Comparison of ENCODE assay signal across 1 cellular context in genomic region chr11:108467091-108467823, GRCh38.
TF ChIP-seq lines count a peak whose summit lies in the region.

TSS of gene C11orf65 (minus strand) at chr11:108467529. CDS start at chr11:108461559, 5,970 bp downstream.

TF ChIP-seq in K562, 482 proteins besides CTCF, POLR2A, EP300 and RAD21 (continued from another document and continues in another):
- TF ChIP-seq CHD2 (IDR thresholded peaks at IDR 0.05; ENCODE audit: low read depth, low read length) (no peak), SMAD3 (CRISPR knock-in tag; conservative IDR thresholded peaks at IDR 0.05) (0 out of 2 replicates have a peak, but pooled peaks have one; percentile 30), FOXP4 (CRISPR knock-in tag; IDR thresholded peaks at IDR 0.05; ENCODE audit: borderline replicate concordance) (no peak), MITF (IDR thresholded peaks at IDR 0.05) (no peak), ATF2 (CRISPR knock-in tag; IDR thresholded peaks at IDR 0.05) (no peak), E2F8 (IDR thresholded peaks at IDR 0.05; ENCODE audit: low read depth, partially characterized antibody) (peak; percentile 62), ETV1 (tag; conservative IDR thresholded peaks at IDR 0.05; ENCODE audit: low read depth) (peak; percentile 97), ZNF436 (CRISPR knock-in tag; IDR thresholded peaks at IDR 0.05) (no peak), PREB (CRISPR knock-in tag; IDR thresholded peaks at IDR 0.05) (no peak), ZNF253 (CRISPR knock-in tag; conservative IDR thresholded peaks at IDR 0.05) (no peak), SRSF7 (optimal IDR thresholded peaks at IDR 0.05; ENCODE audit: low read depth, low read length) (no peak), DPF2 (IDR thresholded peaks at IDR 0.05) (no peak; the same call in none of the 2 replicates), ELK3 (CRISPR knock-in tag; IDR thresholded peaks at IDR 0.05) (no peak), POLR2G (IDR thresholded peaks at IDR 0.05; ENCODE audit: low read depth, low read length) (peak; percentile 82), YY1 (IDR thresholded peaks at IDR 0.05; ENCODE audit: borderline replicate concordance in 1 of 3, control insufficient read depth in 1 of 3, extremely low read depth in 1 of 3, insufficient read depth in 3 of 3, insufficient read length in 1 of 3, insufficient replicate concordance in 2 of 3, low read depth in 1 of 3, low read length in 2 of 3) (peak in 2 of 3 experiments; percentile 35 to 61), TBP (optimal IDR thresholded peaks at IDR 0.05; ENCODE audit: low read depth, low read length) (peak; percentile 92), ZNF121 (CRISPR knock-in tag; conservative IDR thresholded peaks at IDR 0.05) (no peak), LEF1 (IDR thresholded peaks at IDR 0.05) (0 out of 2 replicates have a peak, but pooled peaks have one; percentile 13), MAZ (CRISPR knock-in tag; conservative IDR thresholded peaks at IDR 0.05 in 1 of 2, IDR thresholded peaks at IDR 0.05 in 1 of 2) (peak in 1 of 2 experiments; percentile 66; a peak in 2 of 4 replicates), ZNF561 (CRISPR knock-in tag; conservative IDR thresholded peaks at IDR 0.05) (no peak), TAL1 (IDR thresholded peaks at IDR 0.05) (0 out of 2 replicates have a peak, but pooled peaks have one; percentile 4), GTF2B (IDR thresholded peaks at IDR 0.05; ENCODE audit: extremely low read depth, insufficient read length) (peak; percentile 76), TRIM28 (IDR thresholded peaks at IDR 0.05) (no peak; the same call in 1 of the 2 replicates), PHF8 (IDR thresholded peaks at IDR 0.05; ENCODE audit: borderline replicate concordance, low read length) (peak; percentile 99), MYC (IDR thresholded peaks at IDR 0.05; ENCODE audit: low read depth, low read length) (peak; percentile 61), MYC (CRISPR knock-in tag; IDR thresholded peaks at IDR 0.05; ENCODE audit: borderline replicate concordance, low read depth) (no peak), PURB (CRISPR knock-in tag; IDR thresholded peaks at IDR 0.05; ENCODE audit: low read depth) (no peak), TEAD2 (tag; IDR thresholded peaks at IDR 0.05) (no peak), NKRF (IDR thresholded peaks at IDR 0.05; ENCODE audit: borderline replicate concordance) (peak; percentile 90), ETS1 (conservative IDR thresholded peaks at IDR 0.05; ENCODE audit: control insufficient read depth, low read depth, low read length) (0 out of 2 replicates have a peak, but pooled peaks have one; percentile 39), RAD51 (IDR thresholded peaks at IDR 0.05; ENCODE audit: borderline replicate concordance, low read depth) (peak; percentile 18; the same call in 1 of the 2 replicates), ZNF318 (IDR thresholded peaks at IDR 0.05; ENCODE audit: borderline replicate concordance in 1 of 2, low read depth in 1 of 2) (no peak), ZNF384 (IDR thresholded peaks at IDR 0.05; ENCODE audit: low read depth, low read length) (peak; percentile 3; the same call in 1 of the 2 replicates)
